ENCODE assay signal across 16 cellular contexts in genomic region chr4:7814451-7814850, GRCh38.
"Had no signal": no experiment of that assay in that cellular context is flagged by ENCODE, and none has a peak within 500 bp of the region (broad histone marks: within the 10 kb centered on the region; RNA-seq: fewer than 3 reads in every experiment).

No MANE protein-coding gene starts in this region.

- H3K27ac ChIP-seq: cardiac muscle cell, dorsolateral prefrontal cortex, epithelial cell of prostate, foreskin keratinocyte, prostate gland, right lobe of liver, thoracic aorta had no signal

- H3K4me3 ChIP-seq: cardiac muscle cell, dorsolateral prefrontal cortex, lung, prostate gland, right lobe of liver, smooth muscle cell, thoracic aorta had no signal

- FAIRE-seq: TTC549 had no signal

- H3K36me3 ChIP-seq: prostate gland, right lobe of liver had no signal

- H3K27me3 ChIP-seq: cardiac muscle cell, dorsolateral prefrontal cortex, foreskin keratinocyte, right lobe of liver had no signal

- H3K4me1 ChIP-seq: prostate gland, right lobe of liver had no signal

- ATAC-seq: foreskin keratinocyte, left colon had no signal

- H3K4me2 ChIP-seq: smooth muscle cell had no signal

- DNase-seq: activated gamma-delta T cell; dorsolateral prefrontal cortex; foreskin keratinocyte; hypothalamus; islet precursor cell; left colon; midbrain; right lobe of liver; stimulated activated CD4-positive, alpha-beta T cell treated with anti-CD3 and anti-CD28 coated beads, Interleukin-4, amount 100 ng/mL, for 1 hour had no signal

- H3K9me3 ChIP-seq: prostate gland, right lobe of liver, thoracic aorta had no signal
